11 cellular contexts compared by ENCODE assay signal in genomic region chr2:182004945-182005344, GRCh38. TPM values are rescaled to one million over a fixed set of nuclear protein-coding genes. Genes with fewer than 3 reads are reported as not detected.
"Had no signal": no experiment of that assay in that cellular context is flagged by ENCODE, and none has a peak within 500 bp of the region (broad histone marks: within the 10 kb centered on the region; RNA-seq: fewer than 3 reads in every experiment).

No MANE protein-coding gene starts in this region.

- H2AFZ ChIP-seq: GM23248 had no signal

- FAIRE-seq: HepG2 had no signal

- H3K9me3 ChIP-seq: HAP-1 had no signal

- H3K36me3 ChIP-seq: HAP-1 had no signal

- H3K4me2 ChIP-seq: KMS-11 had no signal

- DNase-seq: GM23248, GOT3, H7, HFFc6, KBM-7 had no signal

- H3K4me3 ChIP-seq: GM23248, HAP-1 had no signal

- H3K9ac ChIP-seq: GM23248, KMS-11 had no signal

- H3K27ac ChIP-seq: GM23248, HL-60, KMS-11 had no signal

RNA-seq across cellular contexts. Expression of gene PPP1R1C, which starts 19.3 kb away (rescaled TPM):
- total RNA-seq: GM23248, HT1080 had no signal
- polyA plus RNA-seq: GM23248, IgD-negative memory B cell had no signal
